Comparison of ENCODE assay signal across 15 cellular contexts in the genomic region with DNA sequence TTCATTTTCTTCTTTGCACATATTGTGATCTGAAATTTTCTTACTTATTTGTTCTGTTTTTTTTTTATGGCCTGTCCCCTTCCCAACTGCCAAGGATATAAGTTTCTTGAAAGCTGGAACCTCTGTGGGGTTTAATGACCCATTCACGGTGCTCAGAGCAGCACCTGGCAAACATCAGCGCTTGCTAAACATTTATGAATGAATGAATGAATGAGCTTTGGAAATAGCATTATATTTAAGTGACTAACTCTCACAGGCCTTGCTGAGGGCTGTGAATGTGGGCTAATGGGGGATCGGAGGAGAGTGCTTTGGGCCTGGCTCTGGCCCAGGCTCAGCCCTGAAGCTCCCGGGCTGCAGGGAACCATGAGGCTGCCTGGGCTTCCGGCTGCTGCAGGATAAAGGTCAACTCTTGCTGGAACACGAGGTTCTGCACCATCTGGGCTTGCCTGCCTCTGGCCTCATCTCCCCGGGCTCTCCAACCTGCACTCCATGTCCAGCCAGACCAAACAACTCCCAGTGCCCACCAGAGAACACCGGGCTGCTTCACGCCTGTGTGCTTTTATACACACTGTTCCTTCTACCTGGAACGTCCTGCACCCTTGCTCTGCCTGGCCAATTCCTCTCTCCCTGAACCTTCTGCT. TPM values are rescaled to one million over a fixed set of nuclear protein-coding genes. Genes with fewer than 3 reads are reported as not detected.
DNase-seq lines count a peak whose midpoint lies in the region; ATAC-seq and TF ChIP-seq lines count a peak whose summit lies in the region.
"Had no signal": no experiment of that assay in that cellular context is flagged by ENCODE, and none has a peak within 500 bp of the region (broad histone marks: within the 10 kb centered on the region; RNA-seq: fewer than 3 reads in every experiment).

No MANE protein-coding gene starts in this region.

- peak overlapping the region in 4 of 5 experiments; percentile 33 to 90 (median 66) for H3K27ac Mint-ChIP-seq in brain

- no peaks in the 10 kb centered on the region for H3K9me3 ChIP-seq in liver (ENCODE audit: control insufficient read depth in 4 of 4, low read length in 3 of 4)
- no peaks in the 10 kb centered on the region for H3K9me3 ChIP-seq in spleen

- TF ChIP-seq POLR2A in spleen (IDR thresholded peaks at IDR 0.05): no peak

- peaks cover 77% of the 10 kb centered on the region for H3K4me1 Mint-ChIP-seq in brain

- DNase-seq in H7: peak; percentile 22
- DNase-seq in spleen: no peak
- DNase-seq in pons (ENCODE audit: low spot score): no peak
- DNase-seq in GM19240 (ENCODE audit: insufficient read length, low spot score): no peak
- DNase-seq: activated naive CD4-positive, alpha-beta T cell; hippocampal formation; IMR-90; mesendoderm; NCI-H2029 had no signal

- peaks cover 24 to 59% (median 51%) of the 10 kb centered on the region in 4 donors for H3K4me1 ChIP-seq in liver (ENCODE audit: control insufficient read depth in 4 of 4, insufficient read depth in 4 of 4, low read length in 3 of 4)
- H3K4me1 ChIP-seq in spleen: peaks cover 54 to 100% (median 91%) of the 10 kb centered on the region in 6 donors

- intact Hi-C loops in spleen (cut with DNase I; ENCODE audit: low total_unique reads): no loop called here

- no peak overlapping the region for H3K4me3 Mint-ChIP-seq in brain

- H3K9me3 Mint-ChIP-seq in brain: peaks cover 0 to 3% (median 0%) of the 10 kb centered on the region in 5 experiments

- H3K27ac ChIP-seq in liver (ENCODE audit: low read depth in 1 of 2, low read length in 2 of 2) (peak overlapping the region; percentile 44 to 70), spleen (peak overlapping the region in 5 of 8 donors; percentile 4 to 100 (median 43))

- no peaks in the 10 kb centered on the region for H3K36me3 ChIP-seq in H7 (replicated peaks; ENCODE audit: control insufficient read depth, insufficient read depth, low read length)
- H3K36me3 ChIP-seq in liver (ENCODE audit: control insufficient read depth in 4 of 4, insufficient read depth in 3 of 4, low read depth in 1 of 4, low read length in 3 of 4): no peaks in the 10 kb centered on the region
- no peaks in the 10 kb centered on the region for H3K36me3 ChIP-seq in spleen

- H3K36me3 Mint-ChIP-seq in brain: no peaks in the 10 kb centered on the region

- H3K27me3 Mint-ChIP-seq in brain: peaks cover 6% of the 10 kb centered on the region

- no peak overlapping the region for H3K9ac ChIP-seq in liver (ENCODE audit: low read depth in 1 of 2, low read length in 2 of 2)

- H3K27me3 ChIP-seq in H7 (ENCODE audit: control insufficient read depth, insufficient read depth, low read length): no peaks in the 10 kb centered on the region; the same call in 1 of the 2 replicates
- H3K27me3 ChIP-seq in liver (ENCODE audit: control insufficient read depth in 4 of 4, insufficient read depth in 4 of 4, low read length in 3 of 4): no peaks in the 10 kb centered on the region
- no peaks in the 10 kb centered on the region for H3K27me3 ChIP-seq in spleen (replicated peaks in 1 of 7)

- WGBS in liver: 22% methylated on average over 10 of the region's 10 CpGs
- WGBS in spleen, 5 donors: 83 to 84% (median 84%) methylated on average over 10 of the region's 10 CpGs

- H3K4me3 ChIP-seq in H7 (ENCODE audit: insufficient read depth, low read depth, low read length) (no peak overlapping the region), liver (ENCODE audit: low read depth in 1 of 3, low read length in 3 of 3) (no peak overlapping the region), spleen (no peak overlapping the region)
- H3K4me3 ChIP-seq: smooth muscle cell had no signal

- peak in 1 of 2 donors; percentile 67 for TF ChIP-seq RAD21 in liver (IDR thresholded peaks at IDR 0.05)

- TF ChIP-seq CTCF in brain (conservative IDR thresholded peaks at IDR 0.05) (no peak), liver (IDR thresholded peaks at IDR 0.05; ENCODE audit: low read depth, low read length, missing input control) (no peak), spleen (IDR thresholded peaks at IDR 0.05 in 8 of 11, conservative IDR thresholded peaks at IDR 0.05 in 3 of 11) (no peak)

- ATAC-seq in GM21515 (IDR thresholded peaks at IDR 0.05; ENCODE audit: unreplicated experiment) (no peak), HG02763 (IDR thresholded peaks at IDR 0.05; ENCODE audit: unreplicated experiment) (no peak)
- ATAC-seq: HCT116 had no signal

TF ChIP-seq in liver, 16 proteins besides CTCF, POLR2A, EP300 and RAD21 (continues in another document):
- TF ChIP-seq, protein P1, sequence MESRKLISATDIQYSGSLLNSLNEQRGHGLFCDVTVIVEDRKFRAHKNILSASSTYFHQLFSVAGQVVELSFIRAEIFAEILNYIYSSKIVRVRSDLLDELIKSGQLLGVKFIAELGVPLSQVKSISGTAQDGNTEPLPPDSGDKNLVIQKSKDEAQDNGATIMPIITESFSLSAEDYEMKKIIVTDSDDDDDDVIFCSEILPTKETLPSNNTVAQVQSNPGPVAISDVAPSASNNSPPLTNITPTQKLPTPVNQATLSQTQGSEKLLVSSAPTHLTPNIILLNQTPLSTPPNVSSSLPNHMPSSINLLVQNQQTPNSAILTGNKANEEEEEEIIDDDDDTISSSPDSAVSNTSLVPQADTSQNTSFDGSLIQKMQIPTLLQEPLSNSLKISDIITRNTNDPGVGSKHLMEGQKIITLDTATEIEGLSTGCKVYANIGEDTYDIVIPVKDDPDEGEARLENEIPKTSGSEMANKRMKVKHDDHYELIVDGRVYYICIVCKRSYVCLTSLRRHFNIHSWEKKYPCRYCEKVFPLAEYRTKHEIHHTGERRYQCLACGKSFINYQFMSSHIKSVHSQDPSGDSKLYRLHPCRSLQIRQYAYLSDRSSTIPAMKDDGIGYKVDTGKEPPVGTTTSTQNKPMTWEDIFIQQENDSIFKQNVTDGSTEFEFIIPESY (IDR thresholded peaks at IDR 0.05): peak; percentile 24
- TF ChIP-seq, protein P2, sequence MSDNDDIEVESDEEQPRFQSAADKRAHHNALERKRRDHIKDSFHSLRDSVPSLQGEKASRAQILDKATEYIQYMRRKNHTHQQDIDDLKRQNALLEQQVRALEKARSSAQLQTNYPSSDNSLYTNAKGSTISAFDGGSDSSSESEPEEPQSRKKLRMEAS (IDR thresholded peaks at IDR 0.05): peak; percentile 98
- peak; percentile 73 for TF ChIP-seq YY1 (IDR thresholded peaks at IDR 0.05)
- TF ChIP-seq NR2F2 (IDR thresholded peaks at IDR 0.05): peak; percentile 70
- peak; percentile 60 for TF ChIP-seq TAF1 (conservative IDR thresholded peaks at IDR 0.05)
- no peak for TF ChIP-seq FOXA1 (IDR thresholded peaks at IDR 0.05)
- no peak for TF ChIP-seq FOXA2 (IDR thresholded peaks at IDR 0.05)
- TF ChIP-seq HNF4A (conservative IDR thresholded peaks at IDR 0.05): peak; percentile 74 to 77
- TF ChIP-seq GABPA (IDR thresholded peaks at IDR 0.05 in 1 of 2, conservative IDR thresholded peaks at IDR 0.05 in 1 of 2): peak; percentile 28 to 68
- TF ChIP-seq, protein P3, sequence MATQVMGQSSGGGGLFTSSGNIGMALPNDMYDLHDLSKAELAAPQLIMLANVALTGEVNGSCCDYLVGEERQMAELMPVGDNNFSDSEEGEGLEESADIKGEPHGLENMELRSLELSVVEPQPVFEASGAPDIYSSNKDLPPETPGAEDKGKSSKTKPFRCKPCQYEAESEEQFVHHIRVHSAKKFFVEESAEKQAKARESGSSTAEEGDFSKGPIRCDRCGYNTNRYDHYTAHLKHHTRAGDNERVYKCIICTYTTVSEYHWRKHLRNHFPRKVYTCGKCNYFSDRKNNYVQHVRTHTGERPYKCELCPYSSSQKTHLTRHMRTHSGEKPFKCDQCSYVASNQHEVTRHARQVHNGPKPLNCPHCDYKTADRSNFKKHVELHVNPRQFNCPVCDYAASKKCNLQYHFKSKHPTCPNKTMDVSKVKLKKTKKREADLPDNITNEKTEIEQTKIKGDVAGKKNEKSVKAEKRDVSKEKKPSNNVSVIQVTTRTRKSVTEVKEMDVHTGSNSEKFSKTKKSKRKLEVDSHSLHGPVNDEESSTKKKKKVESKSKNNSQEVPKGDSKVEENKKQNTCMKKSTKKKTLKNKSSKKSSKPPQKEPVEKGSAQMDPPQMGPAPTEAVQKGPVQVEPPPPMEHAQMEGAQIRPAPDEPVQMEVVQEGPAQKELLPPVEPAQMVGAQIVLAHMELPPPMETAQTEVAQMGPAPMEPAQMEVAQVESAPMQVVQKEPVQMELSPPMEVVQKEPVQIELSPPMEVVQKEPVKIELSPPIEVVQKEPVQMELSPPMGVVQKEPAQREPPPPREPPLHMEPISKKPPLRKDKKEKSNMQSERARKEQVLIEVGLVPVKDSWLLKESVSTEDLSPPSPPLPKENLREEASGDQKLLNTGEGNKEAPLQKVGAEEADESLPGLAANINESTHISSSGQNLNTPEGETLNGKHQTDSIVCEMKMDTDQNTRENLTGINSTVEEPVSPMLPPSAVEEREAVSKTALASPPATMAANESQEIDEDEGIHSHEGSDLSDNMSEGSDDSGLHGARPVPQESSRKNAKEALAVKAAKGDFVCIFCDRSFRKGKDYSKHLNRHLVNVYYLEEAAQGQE (IDR thresholded peaks at IDR 0.05): no peak
- TF ChIP-seq SP1 (IDR thresholded peaks at IDR 0.05): peak; percentile 98
- TF ChIP-seq, protein P4, sequence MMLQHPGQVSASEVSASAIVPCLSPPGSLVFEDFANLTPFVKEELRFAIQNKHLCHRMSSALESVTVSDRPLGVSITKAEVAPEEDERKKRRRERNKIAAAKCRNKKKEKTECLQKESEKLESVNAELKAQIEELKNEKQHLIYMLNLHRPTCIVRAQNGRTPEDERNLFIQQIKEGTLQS (IDR thresholded peaks at IDR 0.05): no peak

RNA-seq across cellular contexts. Expression of a gene that starts 14.6 kb away (rescaled TPM):
- total RNA-seq in H7 (2014; rRNA removed; shearing (Covaris generic)): 0.94 and 3.0 TPM in 2 replicates
- polyA plus RNA-seq in brain (ENCODE audit: insufficient read depth, low read depth, low replicate concordance): 0.68 TPM
- total RNA-seq in liver: under 1 TPM in 1 of 2 donors, not detected in 1; 0.42 TPM
- polyA plus RNA-seq in liver: under 1 TPM; 0.43 to 0.64 TPM
- 1 to 10 TPM in 2 of 7 donors, under 1 TPM in 5; 0.23 to 1.6 (median 0.97) TPM for total RNA-seq in spleen
- polyA plus RNA-seq in spleen: 1 to 10 TPM; 2.0 to 4.1 (median 2.7) TPM
- polyA plus RNA-seq: smooth muscle cell had no signal

RNA-seq across cellular contexts. Expression of a gene that starts 33.5 kb away (rescaled TPM):
- 13.2 and 15.0 TPM in 2 replicates for total RNA-seq in H7 (2014; rRNA removed; shearing (Covaris generic))
- polyA plus RNA-seq in brain (ENCODE audit: insufficient read depth, low read depth, low replicate concordance) (20.2 TPM), liver (10 to 100 TPM; 61.7 to 65.8 TPM), spleen (10 to 100 TPM; 23.8 to 88.9 (median 75.9) TPM)
- total RNA-seq in liver (100 to 1,000 TPM in 1 of 2 donors, 10 to 100 TPM in 1; 10.3 to 132 TPM), spleen (100 to 1,000 TPM in 5 of 7 donors, 10 to 100 TPM in 2; 39.9 to 368 (median 241) TPM)

RNA-seq across cellular contexts. Expression of a gene that starts 54.2 kb away (rescaled TPM):
- 4.2 and 10.8 TPM in 2 replicates for total RNA-seq in H7 (2014; rRNA removed; shearing (Covaris generic))
- 2.3 TPM for polyA plus RNA-seq in brain (ENCODE audit: insufficient read depth, low read depth, low replicate concordance)
- total RNA-seq in liver: not detected
- not detected for polyA plus RNA-seq in liver
- not detected for total RNA-seq in spleen
- not detected for polyA plus RNA-seq in spleen
- total RNA-seq: IMR-90, smooth muscle cell had no signal
- polyA plus RNA-seq: IMR-90 had no signal

RNA-seq across cellular contexts. Expression of a gene that starts 58.6 kb away (rescaled TPM):
- total RNA-seq in H7 (2014; rRNA removed; shearing (Covaris generic)): not detected in 2 replicates
- polyA plus RNA-seq in brain (ENCODE audit: insufficient read depth, low read depth, low replicate concordance) (not detected), liver (not detected), spleen (not detected)
- total RNA-seq in liver (not detected), spleen (not detected)
- total RNA-seq: IMR-90, smooth muscle cell had no signal
- polyA plus RNA-seq: IMR-90, smooth muscle cell had no signal
